1 cellular context compared by ENCODE assay signal in the genomic region with DNA sequence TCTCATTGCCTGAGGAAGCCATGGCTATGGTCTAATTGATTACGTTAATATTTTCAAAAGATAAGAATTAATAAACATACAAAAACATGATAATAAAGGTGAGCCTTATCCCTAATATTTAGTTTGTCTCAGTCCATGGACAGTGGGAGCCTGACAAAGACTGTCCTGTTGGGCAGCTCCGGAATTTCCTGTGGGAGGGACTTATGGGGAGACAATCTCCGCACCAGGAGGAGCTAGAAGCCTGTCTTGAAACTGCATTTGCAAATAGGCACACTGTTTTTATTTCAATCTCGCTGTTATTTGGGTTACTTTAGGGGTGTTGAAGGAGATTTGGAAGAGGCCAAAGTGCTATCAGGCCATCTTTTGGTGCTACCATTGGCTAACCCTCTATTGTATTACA.
TF ChIP-seq lines count a peak whose summit lies in the region.

No MANE protein-coding gene starts in this region.

TF ChIP-seq in H1, 55 proteins besides CTCF, POLR2A, EP300 and RAD21:
- TF ChIP-seq CHD7 (IDR thresholded peaks at IDR 0.05; ENCODE audit: insufficient replicate concordance, low read length) (no peak), SP4 (IDR thresholded peaks at IDR 0.05; ENCODE audit: low read length) (no peak), TAF1 (IDR thresholded peaks at IDR 0.05; ENCODE audit: low read depth, low read length) (no peak), TAF7 (optimal IDR thresholded peaks at IDR 0.05; ENCODE audit: borderline replicate concordance, low read depth, low read length) (no peak), KDM5A (IDR thresholded peaks at IDR 0.05; ENCODE audit: low read length) (no peak), GABPA (IDR thresholded peaks at IDR 0.05; ENCODE audit: borderline replicate concordance, insufficient read depth, low read length) (no peak), USF2 (IDR thresholded peaks at IDR 0.05; ENCODE audit: low read length) (no peak), EGR1 (IDR thresholded peaks at IDR 0.05; ENCODE audit: borderline replicate concordance, low read depth, low read length) (no peak), NRF1 (IDR thresholded peaks at IDR 0.05; ENCODE audit: low read depth, low read length) (no peak), ASH2L (IDR thresholded peaks at IDR 0.05; ENCODE audit: low read length) (no peak), RFX5 (IDR thresholded peaks at IDR 0.05; ENCODE audit: borderline replicate concordance, low read depth, low read length) (no peak), SIRT6 (IDR thresholded peaks at IDR 0.05; ENCODE audit: low read length) (no peak), HDAC2 (IDR thresholded peaks at IDR 0.05; ENCODE audit: borderline replicate concordance in 1 of 2, low read depth in 2 of 2, low read length in 2 of 2) (no peak), MAX (IDR thresholded peaks at IDR 0.05) (no peak), SP2 (IDR thresholded peaks at IDR 0.05; ENCODE audit: low read length) (no peak)
- TF ChIP-seq, protein P1, sequence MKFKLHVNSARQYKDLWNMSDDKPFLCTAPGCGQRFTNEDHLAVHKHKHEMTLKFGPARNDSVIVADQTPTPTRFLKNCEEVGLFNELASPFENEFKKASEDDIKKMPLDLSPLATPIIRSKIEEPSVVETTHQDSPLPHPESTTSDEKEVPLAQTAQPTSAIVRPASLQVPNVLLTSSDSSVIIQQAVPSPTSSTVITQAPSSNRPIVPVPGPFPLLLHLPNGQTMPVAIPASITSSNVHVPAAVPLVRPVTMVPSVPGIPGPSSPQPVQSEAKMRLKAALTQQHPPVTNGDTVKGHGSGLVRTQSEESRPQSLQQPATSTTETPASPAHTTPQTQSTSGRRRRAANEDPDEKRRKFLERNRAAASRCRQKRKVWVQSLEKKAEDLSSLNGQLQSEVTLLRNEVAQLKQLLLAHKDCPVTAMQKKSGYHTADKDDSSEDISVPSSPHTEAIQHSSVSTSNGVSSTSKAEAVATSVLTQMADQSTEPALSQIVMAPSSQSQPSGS (IDR thresholded peaks at IDR 0.05; ENCODE audit: low read length) = no peak
